19 cellular contexts compared by ENCODE assay signal in genomic region chr6:6984585-6985366, GRCh38.
"Had no signal": no experiment of that assay in that cellular context is flagged by ENCODE, and none has a peak within 500 bp of the region (broad histone marks: within the 10 kb centered on the region; RNA-seq: fewer than 3 reads in every experiment).

No MANE protein-coding gene starts in this region.

- H3K36me3 ChIP-seq: adrenal gland, esophagus muscularis mucosa, heart right ventricle, ovary, spleen, thoracic aorta had no signal

- H3K4me1 ChIP-seq: esophagus muscularis mucosa had no signal

- DNase-seq: activated B cell treated with CpG ODN at 0.5 μM for 24 hours; activated CD4-positive, alpha-beta memory T cell treated with anti-CD3 and anti-CD28 coated beads for 36 hours; activated CD4-positive, alpha-beta T cell treated with anti-CD3 and anti-CD28 coated beads for 4 hours; activated gamma-delta T cell treated with Interleukin-2 at 50 U/mL for 16 hours; activated T-cell treated with anti-CD3 and anti-CD28 coated beads for 4 hours; adrenal gland; cerebellar nuclear complex; effector CD8-positive, alpha-beta T cell; heart right ventricle; mesendoderm; natural killer cell; ovary; spleen; stimulated activated CD4-positive, alpha-beta T cell treated with anti-CD3 and anti-CD28 coated beads, Interleukin-4, amount 100 ng/mL, for 4 hours had no signal

- H3K27me3 ChIP-seq: adrenal gland, esophagus muscularis mucosa, heart right ventricle, ovary, spleen had no signal

- H3K4me3 ChIP-seq: adrenal gland, esophagus muscularis mucosa, heart right ventricle, ovary, spleen, thoracic aorta had no signal

- ATAC-seq: activated naive CD4-positive, alpha-beta T cell treated with anti-CD3 and anti-CD28 coated beads, Interleukin-2, amount 50 U/mL, for 72 hours; natural killer cell; sciatic nerve; stimulated activated memory B cell treated with anti-CD40 and anti-IgM and Interleukin-4, amounts not matched to agents 10 μg/mL and 1 μg/mL and 100 μg/mL, for 72 hours had no signal

- H3K27ac ChIP-seq: adrenal gland, esophagus muscularis mucosa, heart right ventricle, ovary, spleen, thoracic aorta had no signal

- H3K9me3 ChIP-seq: adrenal gland, esophagus muscularis mucosa, heart right ventricle, ovary, spleen, thoracic aorta had no signal
